In genomic region chr15:69663982-69664381, GRCh38 we compare ENCODE assay signal across 26 cellular contexts.
"Had no signal": no experiment of that assay in that cellular context is flagged by ENCODE, and none has a peak within 500 bp of the region (broad histone marks: within the 10 kb centered on the region; RNA-seq: fewer than 3 reads in every experiment).

No MANE protein-coding gene starts in this region.

- H3K36me3 Mint-ChIP-seq: activated naive CD4-positive, alpha-beta T cell treated with anti-CD3 and anti-CD28 coated beads, Interleukin-2, amount 10 ng/mL, durations not matched to agents 7 days and 5 days; activated naive CD8-positive, alpha-beta T cell; IgD-negative memory B cell had no signal

- H3K4me3 Mint-ChIP-seq: activated CD4-positive, alpha-beta T cell treated with anti-CD3 and anti-CD28 coated beads, Interleukin-2, amount 10 ng/mL, durations not matched to agents 24 days and 14 days; activated CD8-positive, alpha-beta T cell treated with anti-CD3 and anti-CD28 coated beads for 36 hours; activated naive CD4-positive, alpha-beta T cell treated with anti-CD3 and anti-CD28 coated beads, Interleukin-2, amount 10 ng/mL, durations not matched to agents 7 days and 5 days; activated naive CD8-positive, alpha-beta T cell; activated naive CD8-positive, alpha-beta T cell treated with anti-CD3 and anti-CD28 coated beads, Interleukin-2, amount 50 U/mL, for 24 hours; activated T-cell treated with anti-CD3 and anti-CD28 coated beads, Interleukin-2, amount 50 U/mL, for 4 hours; activated T-helper 1 cell treated with anti-CD3 and anti-CD28 coated beads, Interleukin-12 subunit alpha, Interleukin-12 subunit beta, Interleukin-2, Interleukin-4 antibody, amounts not matched to agents 30 ng/mL and 10 ng/mL and 1 ng/mL, durations not matched to agents 14 hours and 24 hours and 36 hours; IgD-negative memory B cell; T-helper 1 cell treated with Interleukin-12 subunit alpha and Interleukin-12 subunit beta and Interleukin-4 antibody, amounts not matched to agents 30 μg/mL and 1 μg/mL, for 36 hours; T-helper 2 cell treated with Interferon-gamma antibody and Interleukin-4, amounts not matched to agents 5 μg/mL and 100 μg/mL, for 36 hours had no signal

- FAIRE-seq: TTC549 had no signal

- H3K27ac ChIP-seq: brain microvascular endothelial cell, SJCRH30, SK-N-MC had no signal

- H3K4me3 ChIP-seq: SJCRH30, SK-N-MC had no signal

- ATAC-seq: activated CD8-positive, alpha-beta T cell treated with anti-CD3 and anti-CD28 coated beads for 36 hours; activated naive CD8-positive, alpha-beta T cell treated with anti-CD3 and anti-CD28 coated beads, Interleukin-2, amount 50 U/mL, for 24 hours; activated T-cell treated with anti-CD3 and anti-CD28 coated beads, Interleukin-2, amount 50 U/mL, for 4 hours had no signal

- H3K27ac Mint-ChIP-seq: activated CD4-positive, alpha-beta T cell treated with anti-CD3 and anti-CD28 coated beads, Interleukin-2, amount 10 ng/mL, durations not matched to agents 24 days and 14 days; activated CD8-positive, alpha-beta T cell treated with anti-CD3 and anti-CD28 coated beads for 36 hours; activated naive CD4-positive, alpha-beta T cell treated with anti-CD3 and anti-CD28 coated beads, Interleukin-2, amount 10 ng/mL, durations not matched to agents 7 days and 5 days; activated naive CD8-positive, alpha-beta T cell; activated naive CD8-positive, alpha-beta T cell treated with anti-CD3 and anti-CD28 coated beads, Interleukin-2, amount 50 U/mL, for 24 hours; activated T-helper 1 cell treated with anti-CD3 and anti-CD28 coated beads, Interleukin-12 subunit alpha, Interleukin-12 subunit beta, Interleukin-2, Interleukin-4 antibody, amounts not matched to agents 30 ng/mL and 10 ng/mL and 1 ng/mL, durations not matched to agents 14 hours and 24 hours and 36 hours; T-helper 1 cell treated with Interleukin-12 subunit alpha and Interleukin-12 subunit beta and Interleukin-4 antibody, amounts not matched to agents 30 μg/mL and 1 μg/mL, for 36 hours; T-helper 2 cell treated with Interferon-gamma antibody and Interleukin-4, amounts not matched to agents 5 μg/mL and 100 μg/mL, for 36 hours had no signal

- H3K27me3 Mint-ChIP-seq: activated CD4-positive, alpha-beta T cell treated with anti-CD3 and anti-CD28 coated beads, Interleukin-2, amount 10 ng/mL, durations not matched to agents 24 days and 14 days; activated CD8-positive, alpha-beta T cell treated with anti-CD3 and anti-CD28 coated beads for 36 hours; activated naive CD8-positive, alpha-beta T cell had no signal

- DNase-seq: activated CD4-positive, alpha-beta T cell treated with anti-CD3 and anti-CD28 coated beads, Interleukin-2, amount 10 ng/mL, durations not matched to agents 24 days and 14 days; activated CD4-positive, alpha-beta T cell treated with anti-CD3 and anti-CD28 coated beads, Interleukin-2, amount 50 U/mL, for 4 hours; activated CD8-positive, alpha-beta memory T cell treated with anti-CD3 and anti-CD28 coated beads, Interleukin-2, amount 50 U/mL, for 4 hours; activated CD8-positive, alpha-beta T cell treated with anti-CD3 and anti-CD28 coated beads for 36 hours; activated gamma-delta T cell treated with Interleukin-2 at 50 U/mL for 16 hours; activated naive CD4-positive, alpha-beta T cell treated with anti-CD3 and anti-CD28 coated beads, Interleukin-2, amount 10 ng/mL, durations not matched to agents 7 days and 5 days; activated naive CD8-positive, alpha-beta T cell treated with anti-CD3 and anti-CD28 coated beads, Interleukin-2, amount 50 U/mL, for 24 hours; activated T-cell treated with anti-CD3 and anti-CD28 coated beads for 4 hours; activated T-cell treated with anti-CD3 and anti-CD28 coated beads, Interleukin-2, amount 50 U/mL, for 4 hours; brain microvascular endothelial cell; central memory CD4-positive, alpha-beta T cell; Karpas-422; KBM-7; NCI-H146; NCI-H1930; NCI-H446; NK-92 treated with Interleukin-12 subunit alpha and Interleukin-12 subunit beta, amount 100 ng/mL, for 24 hours; SHP77; SJCRH30 had no signal

- H3K9me3 ChIP-seq: SJCRH30 had no signal

- H3K36me3 ChIP-seq: brain microvascular endothelial cell, SJCRH30 had no signal

- H3K9me3 Mint-ChIP-seq: activated CD4-positive, alpha-beta T cell treated with anti-CD3 and anti-CD28 coated beads, Interleukin-2, amount 10 ng/mL, durations not matched to agents 24 days and 14 days; activated CD8-positive, alpha-beta T cell treated with anti-CD3 and anti-CD28 coated beads for 36 hours; activated naive CD4-positive, alpha-beta T cell treated with anti-CD3 and anti-CD28 coated beads, Interleukin-2, amount 10 ng/mL, durations not matched to agents 7 days and 5 days; activated naive CD8-positive, alpha-beta T cell treated with anti-CD3 and anti-CD28 coated beads, Interleukin-2, amount 50 U/mL, for 24 hours; activated T-cell treated with anti-CD3 and anti-CD28 coated beads, Interleukin-2, amount 50 U/mL, for 4 hours; activated T-helper 1 cell treated with anti-CD3 and anti-CD28 coated beads, Interleukin-12 subunit alpha, Interleukin-12 subunit beta, Interleukin-2, Interleukin-4 antibody, amounts not matched to agents 30 ng/mL and 10 ng/mL and 1 ng/mL, durations not matched to agents 14 hours and 24 hours and 36 hours; IgD-negative memory B cell; T-helper 1 cell treated with Interleukin-12 subunit alpha and Interleukin-12 subunit beta and Interleukin-4 antibody, amounts not matched to agents 30 μg/mL and 1 μg/mL, for 36 hours; T-helper 2 cell treated with Interferon-gamma antibody and Interleukin-4, amounts not matched to agents 5 μg/mL and 100 μg/mL, for 36 hours had no signal
